25 cellular contexts compared by ENCODE assay signal in the genomic region with DNA sequence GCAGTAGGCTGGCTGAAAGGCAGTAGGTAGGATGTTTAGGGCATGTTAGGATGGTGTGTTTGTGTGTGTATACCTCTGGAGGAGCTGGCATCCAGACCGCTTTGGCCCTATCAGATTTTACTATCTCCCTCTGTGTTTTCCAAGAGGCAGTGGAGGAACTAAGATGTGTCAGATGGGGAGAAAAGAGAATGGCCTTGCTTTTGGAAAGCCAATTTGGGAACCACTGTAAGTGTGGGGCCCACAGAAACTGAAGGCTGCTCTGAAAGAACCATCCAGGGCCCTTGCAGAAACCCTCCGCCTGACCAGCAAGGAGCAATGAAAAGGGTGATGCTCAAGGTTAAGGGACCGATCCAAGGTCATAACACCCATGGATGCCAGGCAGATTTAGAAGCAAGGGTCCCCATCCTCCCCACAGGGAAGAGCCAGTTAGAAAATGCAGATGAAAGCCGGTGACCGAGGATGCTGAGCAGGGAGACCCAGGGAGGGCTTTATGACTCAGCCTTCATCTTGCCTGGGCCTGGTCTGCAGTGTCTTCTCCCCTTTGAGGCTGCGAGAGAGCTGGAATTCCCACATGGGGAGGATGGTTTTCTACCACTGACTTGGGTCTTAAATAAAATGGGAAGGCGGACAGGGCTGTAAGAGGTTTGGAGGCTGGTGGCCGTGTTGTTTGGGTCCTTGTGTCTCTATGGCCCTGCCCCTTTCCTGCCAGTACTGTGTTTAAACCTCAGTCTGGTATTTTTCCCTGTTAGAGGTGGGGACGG.
"Had no signal": no experiment of that assay in that cellular context is flagged by ENCODE, and none has a peak within 500 bp of the region (broad histone marks: within the 10 kb centered on the region; RNA-seq: fewer than 3 reads in every experiment).

No MANE protein-coding gene starts in this region.

- H3K27ac ChIP-seq: epithelial cell of prostate, lower lobe of right lung, pancreas, psoas muscle, right atrium auricular region, transverse colon had no signal

- H3K4me1 ChIP-seq: lower lobe of right lung, psoas muscle, right atrium auricular region had no signal

- H3K27me3 ChIP-seq: pancreas, right atrium auricular region, transverse colon had no signal

- H3K36me3 ChIP-seq: lower lobe of right lung, pancreas, right atrium auricular region, transverse colon had no signal

- ATAC-seq: activated CD4-positive, alpha-beta T cell treated with anti-CD3 and anti-CD28 coated beads for 36 hours; natural killer cell; pancreas; psoas muscle; T-helper 17 cell had no signal

- DNase-seq: activated CD4-positive, alpha-beta T cell treated with anti-CD3 and anti-CD28 coated beads for 36 hours; activated effector memory CD4-positive, alpha-beta T cell treated with Interleukin-2 at 50 U/mL for 16 hours; activated naive CD4-positive, alpha-beta T cell treated with Interleukin-2 at 50 U/mL for 16 hours; activated T-cell treated with anti-CD3 and anti-CD28 coated beads for 4 hours; anterior cingulate cortex; dermis blood vessel endothelial cell; effector CD4-positive, alpha-beta T cell; glutamatergic neuron; immature natural killer cell; lower lobe of right lung; mesendoderm; natural killer cell; pancreas; psoas muscle; stimulated activated CD4-positive, alpha-beta T cell treated with anti-CD3 and anti-CD28 coated beads, Interleukin-15, amount 100 ng/mL, for 24 hours; stimulated activated CD4-positive, alpha-beta T cell treated with anti-CD3 and anti-CD28 coated beads, Interleukin-2, amount 100 ng/mL, for 24 hours; stimulated activated naive CD4-positive, alpha-beta T cell treated with Interleukin-2 at 50 U/mL for 16 hours; T-helper 17 cell; T1000; transverse colon had no signal

- FAIRE-seq: bronchial epithelial cell, endometrium, frontal cortex, pancreas had no signal

- H3K4me3 ChIP-seq: lower lobe of right lung, pancreas, psoas muscle, right atrium auricular region, transverse colon had no signal

- H3K9me3 ChIP-seq: lower lobe of right lung, pancreas, psoas muscle, right atrium auricular region, transverse colon had no signal
